In genomic region chr4:99934891-99935290, GRCh38 we compare ENCODE assay signal across 1 cellular context.
TF ChIP-seq lines count a peak whose summit lies in the region.

No MANE protein-coding gene starts in this region.

TF ChIP-seq in IMR-90, 13 proteins besides CTCF, POLR2A, EP300 and RAD21:
- TF ChIP-seq ELK1 (IDR thresholded peaks at IDR 0.05; ENCODE audit: borderline replicate concordance, low read depth, low read length) (no peak), CHD1 (IDR thresholded peaks at IDR 0.05; ENCODE audit: low read depth, low read length) (no peak), NFE2L2 (IDR thresholded peaks at IDR 0.05; ENCODE audit: low read depth, low read length) (no peak), USF2 (IDR thresholded peaks at IDR 0.05; ENCODE audit: low read depth, low read length) (no peak), FOS (IDR thresholded peaks at IDR 0.05; ENCODE audit: low read depth, low read length) (no peak), MXI1 (IDR thresholded peaks at IDR 0.05; ENCODE audit: borderline replicate concordance, low read depth, low read length) (no peak), RCOR1 (IDR thresholded peaks at IDR 0.05; ENCODE audit: insufficient replicate concordance, low read length) (no peak), RFX5 (IDR thresholded peaks at IDR 0.05; ENCODE audit: low read depth, low read length) (no peak), MAZ (IDR thresholded peaks at IDR 0.05; ENCODE audit: borderline replicate concordance, low read depth, low read length) (no peak), CEBPB (IDR thresholded peaks at IDR 0.05; ENCODE audit: low read depth, low read length) (no peak), MAFK (IDR thresholded peaks at IDR 0.05; ENCODE audit: low read depth, low read length) (no peak), BHLHE40 (IDR thresholded peaks at IDR 0.05; ENCODE audit: low read depth, low read length) (no peak), SMC3 (IDR thresholded peaks at IDR 0.05; ENCODE audit: low read depth, low read length) (no peak)
